11 cellular contexts compared by ENCODE assay signal in the genomic region with DNA sequence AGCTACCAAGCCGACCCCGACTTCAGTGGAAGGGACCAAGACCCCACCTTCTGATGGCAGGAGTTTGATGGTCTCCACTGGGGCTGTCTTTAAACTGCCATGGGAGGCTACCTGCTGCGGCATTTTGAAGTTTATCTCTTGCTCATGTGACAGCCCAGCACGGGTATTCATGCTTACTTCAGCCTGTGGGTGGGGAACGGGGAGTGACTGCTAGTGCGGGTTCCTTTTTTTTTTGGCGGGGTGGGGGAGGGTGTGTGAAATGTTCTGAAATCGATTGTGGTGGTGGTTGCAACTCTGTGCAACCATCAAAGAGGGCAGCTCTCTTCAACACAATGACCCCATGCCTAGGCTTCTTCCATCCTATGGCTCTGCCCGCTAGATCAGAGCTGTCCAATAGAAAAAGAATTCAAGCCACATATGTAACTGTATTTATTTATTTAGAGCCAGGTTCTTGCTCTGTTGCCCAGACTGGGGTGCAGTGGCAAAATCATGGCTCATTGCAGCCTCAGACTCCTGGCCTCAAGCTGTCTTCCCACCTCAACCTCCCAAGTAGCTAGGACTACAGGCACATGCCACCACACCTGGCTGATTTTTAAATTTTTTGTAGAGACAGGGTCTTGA. TPM values are rescaled to one million over a fixed set of nuclear protein-coding genes. Genes with fewer than 3 reads are reported as not detected.
DNase-seq lines count a peak whose midpoint lies in the region; ATAC-seq and TF ChIP-seq lines count a peak whose summit lies in the region.
"Had no signal": no experiment of that assay in that cellular context is flagged by ENCODE, and none has a peak within 500 bp of the region (broad histone marks: within the 10 kb centered on the region; RNA-seq: fewer than 3 reads in every experiment).

No MANE protein-coding gene starts in this region.

- 63 to 79% (median 70%) methylated on average over 9 of the region's 9 CpGs for WGBS in heart left ventricle, 4 donors

- peak; percentile 43 for DNase-seq in stimulated activated CD4-positive, alpha-beta T cell treated with anti-CD3 and anti-CD28 coated beads, Interleukin-4, amount 100 ng/mL, for 24 hours
- no peak for DNase-seq in stimulated activated CD4-positive, alpha-beta T cell treated with anti-CD3 and anti-CD28 coated beads, Interleukin-4, amount 100 ng/mL, for 1 hour
- peak; percentile 64 to 76 for DNase-seq in NOMO-1 (lab: John Stamatoyannopoulos, UW; ENCODE audit: unreplicated experiment in 2 of 2)
- DNase-seq in ecto neural progenitor cell (ENCODE audit: low spot score): no peak
- no peak for DNase-seq in heart left ventricle
- no peak for DNase-seq in KG1 (lab: John Stamatoyannopoulos, UW)
- no peak for DNase-seq in occipital lobe (lab: John Stamatoyannopoulos, UW)
- DNase-seq: activated gamma-delta T cell treated with Interleukin-2 at 50 U/mL for 16 hours had no signal

- peak; percentile 49 for ATAC-seq in activated T-helper 17 cell treated with anti-CD3 and anti-CD28 coated beads, Interleukin-2, amount 50 U/mL, for 72 hours (replicated peaks)
- no peak for ATAC-seq in heart left ventricle

- H3K4me3 ChIP-seq in heart left ventricle: no peak overlapping the region

- no peaks in the 10 kb centered on the region for H3K27me3 Mint-ChIP-seq in activated T-helper 17 cell treated with anti-CD3 and anti-CD28 coated beads, Interleukin-2, amount 50 U/mL, for 72 hours

- H3K4me1 ChIP-seq in heart left ventricle: peaks cover 0 to 36% (median 0%) of the 10 kb centered on the region in 12 donors

- H3K4me1 Mint-ChIP-seq in activated T-helper 17 cell treated with anti-CD3 and anti-CD28 coated beads, Interleukin-2, amount 50 U/mL, for 72 hours: peaks cover 66% of the 10 kb centered on the region

- intact Hi-C loops in heart left ventricle (cut with DNase I): loop anchor here in 1 of 10 donors (2.0 kb wide), 1 partner anchor 62 kb away; no protein-coding TSS in a partner anchor

- H3K36me3 ChIP-seq in heart left ventricle: no peaks in the 10 kb centered on the region
- H3K36me3 ChIP-seq: neutrophil had no signal

- TF ChIP-seq POLR2A in heart left ventricle (IDR thresholded peaks at IDR 0.05): no peak

- no peak for TF ChIP-seq CTCF in heart left ventricle (IDR thresholded peaks at IDR 0.05)

- no peak overlapping the region for H3K27ac ChIP-seq in heart left ventricle
- H3K27ac ChIP-seq: neutrophil had no signal

- H3K36me3 Mint-ChIP-seq in activated T-helper 17 cell treated with anti-CD3 and anti-CD28 coated beads, Interleukin-2, amount 50 U/mL, for 72 hours (ENCODE audit: low read depth): peaks cover 37% of the 10 kb centered on the region

- H3K27ac Mint-ChIP-seq in activated T-helper 17 cell treated with anti-CD3 and anti-CD28 coated beads, Interleukin-2, amount 50 U/mL, for 72 hours: peak overlapping the region; percentile 81

- peak overlapping the region; percentile 52 for H3K4me3 Mint-ChIP-seq in activated T-helper 17 cell treated with anti-CD3 and anti-CD28 coated beads, Interleukin-2, amount 50 U/mL, for 72 hours

- peaks cover 0 to 2% (median 0%) of the 10 kb centered on the region in 9 donors for H3K27me3 ChIP-seq in heart left ventricle

- no peaks in the 10 kb centered on the region for H3K9me3 ChIP-seq in heart left ventricle
- H3K9me3 ChIP-seq: neutrophil had no signal

- no peaks in the 10 kb centered on the region for H3K9me3 Mint-ChIP-seq in activated T-helper 17 cell treated with anti-CD3 and anti-CD28 coated beads, Interleukin-2, amount 50 U/mL, for 72 hours

RNA-seq across cellular contexts. Expression of gene PPP1R16B, which starts 53.7 kb away (rescaled TPM):
- total RNA-seq in activated T-helper 17 cell treated with anti-CD3 and anti-CD28 coated beads, Interleukin-2, amount 50 U/mL, for 72 hours: 10 to 100 TPM; 77.2 to 79.5 TPM
- total RNA-seq in heart left ventricle: 10 to 100 TPM in 1 of 9 donors, 1 to 10 TPM in 8; 3.4 to 11.8 (median 6.9) TPM
- polyA plus RNA-seq in heart left ventricle: 10 to 100 TPM in 1 of 2 donors, 1 to 10 TPM in 1; 1.9 to 12.2 TPM
- 12.9 TPM for total RNA-seq in occipital lobe
- polyA plus RNA-seq: BJ had no signal

Comparison
In these comparisons a context has a peak if more than half of its experiments do, and no peak if none do; other contexts are left out.
1. DNase-seq: peak in stimulated activated CD4-positive, alpha-beta T cell treated with anti-CD3 and anti-CD28 coated beads, Interleukin-4, amount 100 ng/mL, for 24 hours (single experiment) and NOMO-1 (2 of 2); none in stimulated activated CD4-positive, alpha-beta T cell treated with anti-CD3 and anti-CD28 coated beads, Interleukin-4, amount 100 ng/mL, for 1 hour (single experiment), ecto neural progenitor cell (single experiment), heart left ventricle (0 of 5), KG1 (single experiment) and occipital lobe (single experiment).